ENCODE assay signal across 8 cellular contexts in the genomic region with DNA sequence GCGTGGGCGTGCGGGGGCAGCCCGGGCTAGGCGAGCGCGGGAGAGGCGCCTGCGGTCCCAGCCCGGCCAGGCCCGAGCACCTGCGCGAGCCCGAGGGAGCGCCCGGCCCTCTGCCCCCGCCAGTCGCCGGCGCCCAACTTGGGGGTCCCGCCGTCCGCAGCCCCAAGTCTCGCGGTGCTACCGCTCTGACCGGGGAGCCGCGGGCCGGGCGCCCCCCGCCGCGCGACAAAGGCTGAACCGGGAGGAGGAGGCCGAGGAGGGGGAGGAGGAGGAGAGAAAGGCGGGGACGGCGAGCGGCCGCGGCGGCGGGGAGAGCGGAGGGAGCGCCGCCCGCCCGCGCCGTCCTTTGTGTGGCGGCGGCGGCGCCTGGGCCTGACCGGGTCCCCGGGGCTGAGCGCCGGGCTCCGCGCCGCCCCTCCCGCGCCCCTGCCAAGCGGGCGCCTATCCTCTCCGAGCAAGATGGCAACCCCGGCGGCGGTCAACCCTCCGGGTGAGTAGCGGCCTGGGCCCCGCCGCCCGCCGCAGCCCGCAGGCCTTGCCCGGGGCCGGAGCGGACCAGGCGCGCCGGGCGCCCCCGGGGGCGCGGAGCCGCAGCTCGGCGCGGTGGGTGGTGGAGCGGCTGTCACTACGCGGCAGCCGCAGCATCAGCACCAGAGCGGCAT. TPM values are rescaled to one million over a fixed set of nuclear protein-coding genes. Genes with fewer than 3 reads are reported as not detected.
DNase-seq lines count a peak whose midpoint lies in the region; ATAC-seq and TF ChIP-seq lines count a peak whose summit lies in the region.

A gene (plus strand): TSS at position 326 of the 662 bp plus-strand sequence. CDS start 134 bp downstream, at position 460.

- H4K20me1 ChIP-seq in GM23338 (replicated peaks; ENCODE audit: insufficient read depth) = peaks cover 1% of the 10 kb centered on the region; the same call in 1 of the 2 replicates

- peak within 1 kb of the TSS; percentile 94 for H2AFZ ChIP-seq in GM23338

- no peaks in the 10 kb centered on the region for H3K36me3 ChIP-seq in GM23338 (ENCODE audit: insufficient read depth)
- H3K36me3 ChIP-seq in heart left ventricle = no peaks in the 10 kb centered on the region
- H3K36me3 ChIP-seq in psoas muscle (ENCODE audit: insufficient read depth in 1 of 2, low read depth in 1 of 2) = no peaks in the 10 kb centered on the region

- H3K9me3 ChIP-seq in heart left ventricle (no peaks in the 10 kb centered on the region), psoas muscle (no peaks in the 10 kb centered on the region)

- no peak within 1 kb of the TSS for H3K27ac Mint-ChIP-seq in GM23338
- no peak within 1 kb of the TSS for H3K27ac Mint-ChIP-seq in activated CD8-positive, alpha-beta T cell treated with anti-CD3 and anti-CD28 coated beads for 36 hours

- no peaks in the 10 kb centered on the region for H3K9me3 Mint-ChIP-seq in GM23338
- no peaks in the 10 kb centered on the region for H3K9me3 Mint-ChIP-seq in activated CD8-positive, alpha-beta T cell treated with anti-CD3 and anti-CD28 coated beads for 36 hours

- H3K4me1 ChIP-seq in GM23338 (ENCODE audit: insufficient read depth) (peaks cover 18% of the 10 kb centered on the region), heart left ventricle (peaks cover 0 to 13% (median 0%) of the 10 kb centered on the region in 12 donors), psoas muscle (peaks cover 11% of the 10 kb centered on the region)

- TF ChIP-seq CTCF in 22Rv1 (IDR thresholded peaks at IDR 0.05) (no peak), GM23338 (conservative IDR thresholded peaks at IDR 0.05; ENCODE audit: low read depth in 2 of 2) (no peak), heart left ventricle (IDR thresholded peaks at IDR 0.05) (no peak), psoas muscle (IDR thresholded peaks at IDR 0.05) (no peak)
- TF ChIP-seq CTCF in activated CD8-positive, alpha-beta T cell treated with anti-CD3 and anti-CD28 coated beads for 36 hours (IDR thresholded peaks at IDR 0.05) = no peak

- WGBS in heart left ventricle, 4 donors = 0 to 1% (median 0%) methylated on average over 6 to 97 of the region's 97 CpGs
- 1 to 3% (median 1%) methylated on average over 37 to 97 of the region's 97 CpGs for WGBS in psoas muscle, 3 donors

- H3K79me2 ChIP-seq in GM23338 (replicated peaks; ENCODE audit: insufficient read depth) = peaks cover 4% of the 10 kb centered on the region; the same call in 1 of the 2 replicates

- H3K4me1 Mint-ChIP-seq in GM23338 = peaks cover 18% of the 10 kb centered on the region
- peaks cover 6% of the 10 kb centered on the region for H3K4me1 Mint-ChIP-seq in activated CD8-positive, alpha-beta T cell treated with anti-CD3 and anti-CD28 coated beads for 36 hours (ENCODE audit: low read depth)

- CTCF ChIA-PET in activated CD8-positive, alpha-beta T cell treated with anti-CD3 and anti-CD28 coated beads for 36 hours (lab: Charles Lee) = no interaction called here

- peaks cover 3% of the 10 kb centered on the region; the same call in 1 of the 3 replicates for H3K36me3 Mint-ChIP-seq in GM23338 (ENCODE audit: low read depth)
- no peaks in the 10 kb centered on the region for H3K36me3 Mint-ChIP-seq in activated CD8-positive, alpha-beta T cell treated with anti-CD3 and anti-CD28 coated beads for 36 hours (ENCODE audit: low read depth)

- H3K4me3 ChIP-seq in GM23338 (peak within 1 kb of the TSS; percentile 72), heart left ventricle (peak within 1 kb of the TSS; percentile 9 to 72 (median 50)), psoas muscle (peak within 1 kb of the TSS; percentile 69)

- ATAC-seq in GM23338 = peak; percentile 79
- ATAC-seq in activated CD8-positive, alpha-beta T cell treated with anti-CD3 and anti-CD28 coated beads for 36 hours = no peak
- peak in 3 of 4 donors; percentile 44 to 82 (median 74) for ATAC-seq in heart left ventricle
- peak; percentile 67 to 84 (median 72) for ATAC-seq in psoas muscle
- ATAC-seq in HG03521 (IDR thresholded peaks at IDR 0.05; ENCODE audit: unreplicated experiment) = no peak
- no peak for ATAC-seq in GM21737 (IDR thresholded peaks at IDR 0.05; ENCODE audit: unreplicated experiment)

- peak within 1 kb of the TSS; percentile 95 for H3K4me2 ChIP-seq in GM23338

- H3F3A ChIP-seq in GM23338 (replicated peaks; ENCODE audit: low read depth) = no peaks in the 10 kb centered on the region; the same call in 1 of the 2 replicates

- POLR2A ChIA-PET in activated CD8-positive, alpha-beta T cell treated with anti-CD3 and anti-CD28 coated beads for 36 hours (lab: Charles Lee) = no interaction called here

- H3K27me3 ChIP-seq in GM23338 (ENCODE audit: insufficient read depth) = peaks cover 34% of the 10 kb centered on the region
- peaks cover 0 to 53% (median 8%) of the 10 kb centered on the region in 9 donors for H3K27me3 ChIP-seq in heart left ventricle
- no peaks in the 10 kb centered on the region for H3K27me3 ChIP-seq in psoas muscle (ENCODE audit: insufficient read depth in 3 of 3, low read length in 2 of 3)

- peak; percentile 74 for DNase-seq in GM23338 (ENCODE audit: low spot score)
- no peak for DNase-seq in activated CD8-positive, alpha-beta T cell treated with anti-CD3 and anti-CD28 coated beads for 36 hours
- DNase-seq in heart left ventricle = peak in 3 of 5 donors; percentile 28 to 61 (median 41)
- DNase-seq in psoas muscle = peak; percentile 18 to 61
- DNase-seq in GDM1 (lab: John Stamatoyannopoulos, UW) = no peak

- H3K27me3 Mint-ChIP-seq in GM23338 (ENCODE audit: insufficient read depth, low read depth, poor library complexity) = peaks cover 17% of the 10 kb centered on the region
- H3K27me3 Mint-ChIP-seq in activated CD8-positive, alpha-beta T cell treated with anti-CD3 and anti-CD28 coated beads for 36 hours = peaks cover 56% of the 10 kb centered on the region

- TF ChIP-seq POLR2A in heart left ventricle (IDR thresholded peaks at IDR 0.05) = no peak

- H3K9me2 ChIP-seq in GM23338 (ENCODE audit: insufficient read depth) = no peaks in the 10 kb centered on the region

- intact Hi-C loops in activated CD8-positive, alpha-beta T cell treated with anti-CD3 and anti-CD28 coated beads for 36 hours (cut with micrococcal nuclease) = no loop called here
- intact Hi-C loops in heart left ventricle (cut with DNase I) (no loop called here), psoas muscle (cut with DNase I) (loop anchor here in 1 of 2 donors (10.0 kb wide), 1 partner anchor 79 kb away; no protein-coding TSS in a partner anchor)

- H3K27ac ChIP-seq in 22Rv1 = 0 out of 2 replicates have a peak within 1 kb of the TSS, but pooled peaks have one; percentile 2
- H3K27ac ChIP-seq in GM23338 (ENCODE audit: low read depth) = no peak within 1 kb of the TSS
- peak within 1 kb of the TSS in 4 of 12 donors; percentile 18 to 60 (median 42) for H3K27ac ChIP-seq in heart left ventricle
- H3K27ac ChIP-seq in psoas muscle = peak within 1 kb of the TSS; percentile 50

- peak within 1 kb of the TSS; percentile 81 for H3K4me3 Mint-ChIP-seq in GM23338
- peak within 1 kb of the TSS; percentile 12 for H3K4me3 Mint-ChIP-seq in activated CD8-positive, alpha-beta T cell treated with anti-CD3 and anti-CD28 coated beads for 36 hours

TF ChIP-seq in GM23338, 12 proteins besides CTCF, POLR2A, EP300 and RAD21 (continues in another document):
- peak; percentile 48 for TF ChIP-seq POLR2AphosphoS5 (IDR thresholded peaks at IDR 0.05; ENCODE audit: low read depth)

RNA-seq across cellular contexts. Expression of the gene that starts here (rescaled TPM):
- 11.6 and 12.0 TPM in 2 replicates for total RNA-seq in GM23338 (2014; rRNA removed; shearing (Covaris generic))
- 3.9 and 4.6 TPM in 2 replicates for polyA plus RNA-seq in GM23338 (2016; fragmentation: Nextera tagmentation; extraction: Ambion mirVana)
- total RNA-seq in activated CD8-positive, alpha-beta T cell treated with anti-CD3 and anti-CD28 coated beads for 36 hours = under 1 TPM in 1 of 2 experiments, not detected in 1; 0.34 TPM
- total RNA-seq in heart left ventricle = 1 to 10 TPM; 1.9 to 10.0 (median 4.5) TPM
- 1 to 10 TPM; 1.2 to 1.3 TPM for polyA plus RNA-seq in heart left ventricle
- total RNA-seq in psoas muscle = 10 to 100 TPM in 2 of 4 donors, 1 to 10 TPM in 2; 2.7 to 12.2 (median 8.0) TPM
- 1 to 10 TPM in 2 of 3 donors, under 1 TPM in 1; 0.09 to 4.4 (median 3.8) TPM for polyA plus RNA-seq in psoas muscle

Comparison
In these comparisons a context has a peak if more than half of its experiments do, and no peak if none do; other contexts are left out.
1. ATAC-seq: peak in GM23338 (single experiment), heart left ventricle (3 of 4) and psoas muscle (4 of 4); none in activated CD8-positive, alpha-beta T cell treated with anti-CD3 and anti-CD28 coated beads for 36 hours (single experiment), HG03521 (single experiment) and GM21737 (single experiment).
2. DNase-seq: peak in GM23338 (single experiment), heart left ventricle (3 of 5) and psoas muscle (2 of 2); none in activated CD8-positive, alpha-beta T cell treated with anti-CD3 and anti-CD28 coated beads for 36 hours (single experiment) and GDM1 (single experiment).
3. Peak in every context shown above with its lines, with median percentiles within 50 percentile points of each other: H3K4me3 ChIP-seq.